Comparison of ENCODE assay signal across 20 cellular contexts in genomic region chr11:33505140-33505539, GRCh38.
DNase-seq lines count a peak whose midpoint lies in the region; ATAC-seq and TF ChIP-seq lines count a peak whose summit lies in the region.
"Had no signal": no experiment of that assay in that cellular context is flagged by ENCODE, and none has a peak within 500 bp of the region (broad histone marks: within the 10 kb centered on the region; RNA-seq: fewer than 3 reads in every experiment).

No MANE protein-coding gene starts in this region.

- H3K4me3 ChIP-seq in SK-N-SH (ENCODE audit: low read depth in 2 of 2, low read length in 1 of 2) (no peak overlapping the region), esophagus muscularis mucosa (no peak overlapping the region), parathyroid adenoma (ENCODE audit: low read depth, low read length) (no peak overlapping the region), PC-3 (ENCODE audit: low read length) (no peak overlapping the region)
- H3K4me3 ChIP-seq: A549, BLaER1, GM12878 had no signal

- no peak for TF ChIP-seq RAD21 in SK-N-SH (IDR thresholded peaks at IDR 0.05; ENCODE audit: low read length)

- CTCF ChIA-PET in SK-N-SH (lab: Yijun Ruan, JAX) (interaction anchor here (0.9 kb wide), 1 partner anchor 55 kb away, joined by 3 read pairs; no protein-coding TSS in a partner anchor), PC-3 (lab: Charles Lee) (no interaction called here)

- WGBS in SK-N-SH (ENCODE audit: low lambda C conversion rate), result 38% methylated on average over 3 of the region's 3 CpGs
- WGBS in esophagus muscularis mucosa, result 74% methylated on average over 3 of the region's 3 CpGs

- H3K4me1 ChIP-seq in SK-N-SH (ENCODE audit: control insufficient read depth in 1 of 2, insufficient read depth in 2 of 2, low read depth in 1 of 2, low read length in 1 of 2) (no peaks in the 10 kb centered on the region), esophagus muscularis mucosa (no peaks in the 10 kb centered on the region), parathyroid adenoma (peaks cover 45% of the 10 kb centered on the region), PC-3 (ENCODE audit: insufficient read depth, low read length) (no peaks in the 10 kb centered on the region)
- H3K4me1 ChIP-seq: A549, BE2C, BLaER1, Caco-2 had no signal

- POLR2A ChIA-PET in SK-N-SH (lab: Yijun Ruan, JAX) (no interaction called here), PC-3 (lab: Charles Lee; ENCODE audit: unreplicated experiment) (no interaction called here)

- H3K79me2 ChIP-seq in SK-N-SH (ENCODE audit: insufficient read depth), result peaks cover 100% of the 10 kb centered on the region
- peaks cover 11% of the 10 kb centered on the region for H3K79me2 ChIP-seq in parathyroid adenoma
- H3K79me2 ChIP-seq in PC-3 (ENCODE audit: low read length), result no peaks in the 10 kb centered on the region

- H3K4me2 ChIP-seq in SK-N-SH, result no peak overlapping the region
- no peak overlapping the region for H3K4me2 ChIP-seq in parathyroid adenoma (ENCODE audit: low read length)
- H3K4me2 ChIP-seq in PC-3 (ENCODE audit: low read length), result no peak overlapping the region
- H3K4me2 ChIP-seq: A549, BLaER1 had no signal

- H4K20me1 ChIP-seq in SK-N-SH (ENCODE audit: insufficient read depth) (peaks cover 100% of the 10 kb centered on the region), PC-3 (ENCODE audit: low read length) (no peaks in the 10 kb centered on the region)
- H4K20me1 ChIP-seq: BLaER1 had no signal

- TF ChIP-seq EP300 in SK-N-SH (IDR thresholded peaks at IDR 0.05; ENCODE audit: borderline replicate concordance in 1 of 2, low read depth in 1 of 2, low read length in 1 of 2), result no peak
- TF ChIP-seq EP300 in esophagus muscularis mucosa (IDR thresholded peaks at IDR 0.05), result no peak

- no peaks in the 10 kb centered on the region for H3K9me2 ChIP-seq in SK-N-SH
- H3K9me2 ChIP-seq in PC-3 (replicated peaks; ENCODE audit: low read length), result no peaks in the 10 kb centered on the region

- H3F3A ChIP-seq in SK-N-SH (replicated peaks; ENCODE audit: insufficient read depth) (peaks cover 6% of the 10 kb centered on the region), PC-3 (ENCODE audit: low read length, unreplicated experiment) (no peaks in the 10 kb centered on the region)

- H3K9me3 ChIP-seq in SK-N-SH, result no peaks in the 10 kb centered on the region
- H3K9me3 ChIP-seq in esophagus muscularis mucosa, result no peaks in the 10 kb centered on the region
- H3K9me3 ChIP-seq in parathyroid adenoma (ENCODE audit: control insufficient read depth, low read length), result no peaks in the 10 kb centered on the region
- H3K9me3 ChIP-seq in PC-3 (ENCODE audit: low read length), result no peaks in the 10 kb centered on the region
- H3K9me3 ChIP-seq: A549, BE2C, BLaER1, Caco-2 had no signal

- H3K36me3 ChIP-seq in SK-N-SH (replicated peaks in 1 of 2; ENCODE audit: control insufficient read depth in 1 of 2, insufficient read depth in 2 of 2, low read length in 1 of 2) (no peaks in the 10 kb centered on the region), esophagus muscularis mucosa (no peaks in the 10 kb centered on the region), parathyroid adenoma (ENCODE audit: control insufficient read depth, insufficient read depth, low read length) (no peaks in the 10 kb centered on the region), PC-3 (ENCODE audit: low read depth, low read length) (no peaks in the 10 kb centered on the region)
- H3K36me3 ChIP-seq: BE2C, BLaER1 had no signal

- TF ChIP-seq CTCF in SK-N-SH (IDR thresholded peaks at IDR 0.05) (no peak), esophagus muscularis mucosa (IDR thresholded peaks at IDR 0.05) (no peak), parathyroid adenoma (IDR thresholded peaks at IDR 0.05) (no peak), PC-3 (conservative IDR thresholded peaks at IDR 0.05; ENCODE audit: low read depth, low read length) (no peak)

- no peak for TF ChIP-seq POLR2A in esophagus muscularis mucosa (IDR thresholded peaks at IDR 0.05; ENCODE audit: low read depth)

- no TSS peak for BruUV-seq in PC-3 (replicated peaks; lab: Mats Ljungman, UMichigan)

- ATAC-seq in SK-N-SH treated with all-trans-retinoic acid at 6 μM for 48 hours (peak; percentile 53; the same call in 2 of the 3 replicates), PC-3 (no peak)
- ATAC-seq: A549, GM12878 had no signal

- intact Hi-C loops in esophagus muscularis mucosa (cut with DNase I), result no loop called here
- intact Hi-C loops in PC-3 (cut with micrococcal nuclease), result no loop called here

- H3K9ac ChIP-seq in SK-N-SH (no peak overlapping the region), parathyroid adenoma (no peak overlapping the region), PC-3 (ENCODE audit: low read length) (no peak overlapping the region)
- H3K9ac ChIP-seq: BLaER1 had no signal

- H3K27me3 ChIP-seq in SK-N-SH (ENCODE audit: insufficient read depth) (no peaks in the 10 kb centered on the region), esophagus muscularis mucosa (peaks cover 0 to 6% (median 0%) of the 10 kb centered on the region in 4 donors), parathyroid adenoma (ENCODE audit: control insufficient read depth, insufficient read depth, low read length) (no peaks in the 10 kb centered on the region), PC-3 (ENCODE audit: low read length) (no peaks in the 10 kb centered on the region)
- H3K27me3 ChIP-seq: BE2C, BLaER1 had no signal

- DNase-seq in SK-N-SH (no peak), SK-N-DZ (ENCODE audit: low spot score) (peak; percentile 12), esophagus muscularis mucosa (ENCODE audit: extremely low spot score) (peak; percentile 45), amniotic stem cell (lab: John Stamatoyannopoulos, UW) (no peak), GF-D8 (lab: John Stamatoyannopoulos, UW) (no peak), PC-3 (no peak)
- DNase-seq: BE2C; C1 segment of cervical spinal cord; Caco-2; Calu3; CD4-positive, alpha-beta memory T cell; CD4-positive, CD25-positive, alpha-beta regulatory T cell; CD8-positive, alpha-beta memory T cell; DMS79 treated with DMSO at 0.1 percent for 48 hours had no signal

- H3K27ac ChIP-seq in SK-N-SH (ENCODE audit: low read depth in 2 of 2, low read length in 1 of 2), result peak overlapping the region in 1 of 2 experiments; percentile 35; a peak in 2 of 4 replicates
- H3K27ac ChIP-seq in esophagus muscularis mucosa (replicated peaks in 1 of 4), result no peak overlapping the region
- H3K27ac ChIP-seq in parathyroid adenoma, result peak overlapping the region; percentile 83
- no peak overlapping the region for H3K27ac ChIP-seq in PC-3 (ENCODE audit: low read length)
- H3K27ac ChIP-seq: 22Rv1, A549, BLaER1 had no signal

- no peak overlapping the region for H2AFZ ChIP-seq in SK-N-SH (ENCODE audit: low read depth)
- H2AFZ ChIP-seq in parathyroid adenoma, result no peak overlapping the region
- H2AFZ ChIP-seq in PC-3 (ENCODE audit: low read length), result no peak overlapping the region

TF ChIP-seq in SK-N-SH treated with all-trans-retinoic acid at 6 μM for 48 hours, 23 proteins besides CTCF, POLR2A, EP300 and RAD21:
- TF ChIP-seq ZFP3 (CRISPR knock-in tag; IDR thresholded peaks at IDR 0.05) (no peak), ISL1 (CRISPR knock-in tag; IDR thresholded peaks at IDR 0.05) (peak; percentile 57)

TF ChIP-seq in SK-N-SH, 30 proteins besides CTCF, POLR2A, EP300 and RAD21 (continues in another document):
- TF ChIP-seq FOXJ3 (CRISPR knock-in tag; IDR thresholded peaks at IDR 0.05), result no peak
- TF ChIP-seq GATA2 (CRISPR knock-in tag; IDR thresholded peaks at IDR 0.05), result no peak
- TF ChIP-seq TEAD4 (IDR thresholded peaks at IDR 0.05; ENCODE audit: borderline replicate concordance, insufficient read depth), result no peak
- TF ChIP-seq IRF3 (IDR thresholded peaks at IDR 0.05; ENCODE audit: low read depth, low read length), result no peak
- no peak for TF ChIP-seq FOSL2 (IDR thresholded peaks at IDR 0.05; ENCODE audit: borderline replicate concordance, low read depth)
- no peak for TF ChIP-seq ZBTB33 (IDR thresholded peaks at IDR 0.05; ENCODE audit: borderline replicate concordance, low read depth)
- no peak for TF ChIP-seq NRF1 (IDR thresholded peaks at IDR 0.05; ENCODE audit: low read depth, low read length)
- TF ChIP-seq ELF1 (IDR thresholded peaks at IDR 0.05), result no peak
- TF ChIP-seq USF1 (IDR thresholded peaks at IDR 0.05; ENCODE audit: borderline replicate concordance, low read depth), result no peak

Comparison
In these comparisons a context has a peak if more than half of its experiments do, and no peak if none do; other contexts are left out.
1. DNase-seq: peak in SK-N-DZ (single experiment) and esophagus muscularis mucosa (single experiment); none in SK-N-SH (single experiment), amniotic stem cell (single experiment), GF-D8 (single experiment) and PC-3 (single experiment).